Comparison of ENCODE assay signal across 17 cellular contexts in genomic region chr4:26030780-26031179, GRCh38.
DNase-seq lines count a peak whose midpoint lies in the region; ATAC-seq and TF ChIP-seq lines count a peak whose summit lies in the region.
"Had no signal": no experiment of that assay in that cellular context is flagged by ENCODE, and none has a peak within 500 bp of the region (broad histone marks: within the 10 kb centered on the region; RNA-seq: fewer than 3 reads in every experiment).

No MANE protein-coding gene starts in this region.

- H3K27me3 Mint-ChIP-seq in activated naive CD4-positive, alpha-beta T cell treated with anti-CD3 and anti-CD28 coated beads for 36 hours (ENCODE audit: low read depth), result peaks cover 14% of the 10 kb centered on the region
- H3K27me3 Mint-ChIP-seq in stimulated activated naive CD8-positive, alpha-beta T cell treated with anti-CD3 and anti-CD28 coated beads, Interleukin-15, amount 100 ng/mL, for 72 hours, result peaks cover 43% of the 10 kb centered on the region

- H3K9me3 Mint-ChIP-seq in activated naive CD4-positive, alpha-beta T cell treated with anti-CD3 and anti-CD28 coated beads for 36 hours, result no peaks in the 10 kb centered on the region
- no peaks in the 10 kb centered on the region for H3K9me3 Mint-ChIP-seq in stimulated activated naive CD8-positive, alpha-beta T cell treated with anti-CD3 and anti-CD28 coated beads, Interleukin-15, amount 100 ng/mL, for 72 hours
- H3K9me3 Mint-ChIP-seq: CD8-positive, alpha-beta T cell had no signal

- peak overlapping the region; percentile 69 for H3K9ac ChIP-seq in HUES64 (ENCODE audit: low read depth, low read length)

- peak; percentile 14 for DNase-seq in activated naive CD4-positive, alpha-beta T cell treated with anti-CD3 and anti-CD28 coated beads for 36 hours
- DNase-seq in activated naive CD4-positive, alpha-beta T cell treated with anti-CD3 and anti-CD28 coated beads, Interleukin-2, amount 50 U/mL, for 16 hours, result no peak
- DNase-seq in hepatocyte (ENCODE audit: low spot score) (no peak), right atrium auricular region (ENCODE audit: low spot score) (no peak), retina (no peak)
- DNase-seq in stimulated activated naive CD8-positive, alpha-beta T cell treated with anti-CD3 and anti-CD28 coated beads, Interleukin-15, amount 100 ng/mL, for 72 hours, result no peak
- no peak for DNase-seq in NK-92 treated with Interleukin-12 subunit alpha and Interleukin-12 subunit beta, amount 100 ng/mL, for 24 hours (lab: John Stamatoyannopoulos, UW)
- DNase-seq: activated gamma-delta T cell treated with Interleukin-2 at 50 U/mL for 16 hours; CD8-positive, alpha-beta T cell; DMS79 treated with DMSO at 0.1 percent for 48 hours; NCI-H2029; transverse colon had no signal

- no peaks in the 10 kb centered on the region for H3K79me2 ChIP-seq in hepatocyte

- WGBS in HUES64, result 80% methylated on average over 7 of the region's 8 CpGs
- WGBS in hepatocyte (ENCODE audit: low lambda C conversion rate, missing lambda C conversion rate), result 89% methylated on average over 8 of the region's 8 CpGs

- intact Hi-C loops in activated naive CD4-positive, alpha-beta T cell treated with anti-CD3 and anti-CD28 coated beads for 36 hours (cut with micrococcal nuclease), result loop anchor here (2.0 kb wide), 1 partner anchor 24 kb away; no protein-coding TSS in a partner anchor

- H3K4me2 ChIP-seq in hepatocyte, result no peak overlapping the region

- H3K36me3 ChIP-seq in HUES64 (ENCODE audit: insufficient read depth, low read length), result no peaks in the 10 kb centered on the region
- no peaks in the 10 kb centered on the region for H3K36me3 ChIP-seq in hepatocyte (replicated peaks; ENCODE audit: insufficient read depth, low read depth)
- H3K36me3 ChIP-seq in right atrium auricular region, result no peaks in the 10 kb centered on the region
- H3K36me3 ChIP-seq: transverse colon had no signal

- peak overlapping the region; percentile 40 for H3K4me3 ChIP-seq in HUES64 (ENCODE audit: low read length)
- H3K4me3 ChIP-seq in hepatocyte, result no peak overlapping the region
- H3K4me3 ChIP-seq in right atrium auricular region, result no peak overlapping the region
- H3K4me3 ChIP-seq: K562, transverse colon had no signal

- no peak overlapping the region for H3K4me3 Mint-ChIP-seq in activated naive CD4-positive, alpha-beta T cell treated with anti-CD3 and anti-CD28 coated beads for 36 hours
- no peak overlapping the region for H3K4me3 Mint-ChIP-seq in stimulated activated naive CD8-positive, alpha-beta T cell treated with anti-CD3 and anti-CD28 coated beads, Interleukin-15, amount 100 ng/mL, for 72 hours
- H3K4me3 Mint-ChIP-seq: CD8-positive, alpha-beta T cell had no signal

- CTCF ChIA-PET in activated naive CD4-positive, alpha-beta T cell treated with anti-CD3 and anti-CD28 coated beads for 36 hours (lab: Charles Lee), result interaction anchor here (1.0 to 4.5 kb wide), 7 partner anchors 15 to 380 kb away, joined by 4 to 52 read pairs (median 10); no protein-coding TSS in a partner anchor

- H3K9me3 ChIP-seq in HUES64 (ENCODE audit: insufficient read depth, low read depth, low read length) (no peaks in the 10 kb centered on the region), hepatocyte (ENCODE audit: low read depth) (no peaks in the 10 kb centered on the region), right atrium auricular region (no peaks in the 10 kb centered on the region)
- H3K9me3 ChIP-seq: transverse colon had no signal

- H3K36me3 Mint-ChIP-seq in activated naive CD4-positive, alpha-beta T cell treated with anti-CD3 and anti-CD28 coated beads for 36 hours (ENCODE audit: low read depth), result no peaks in the 10 kb centered on the region
- H3K36me3 Mint-ChIP-seq: CD8-positive, alpha-beta T cell had no signal

- peak overlapping the region; percentile 98 for H3K27ac ChIP-seq in HUES64 (ENCODE audit: low read depth, low read length)
- H3K27ac ChIP-seq in hepatocyte, result peak overlapping the region; percentile 65
- no peak overlapping the region for H3K27ac ChIP-seq in right atrium auricular region
- H3K27ac ChIP-seq: HL-60, VCaP had no signal

- no peak overlapping the region for H2AFZ ChIP-seq in hepatocyte

- H3K4me1 ChIP-seq in HUES64 (ENCODE audit: insufficient read depth, low read length), result peaks cover 31% of the 10 kb centered on the region
- peaks cover 24% of the 10 kb centered on the region for H3K4me1 ChIP-seq in hepatocyte (ENCODE audit: insufficient read depth)
- peaks cover 0 to 15% of the 10 kb centered on the region in 2 donors for H3K4me1 ChIP-seq in right atrium auricular region

- TF ChIP-seq CTCF in hepatocyte (IDR thresholded peaks at IDR 0.05; ENCODE audit: poor library complexity) (no peak), right atrium auricular region (IDR thresholded peaks at IDR 0.05) (no peak)

- ATAC-seq in stimulated activated naive CD8-positive, alpha-beta T cell treated with anti-CD3 and anti-CD28 coated beads, Interleukin-15, amount 100 ng/mL, for 72 hours, result peak; percentile 24
- ATAC-seq: CD8-positive, alpha-beta T cell; K562; Right ventricle myocardium inferior had no signal

- H3K27me3 ChIP-seq in HUES64 (ENCODE audit: insufficient read depth, low read length) (peaks cover 3% of the 10 kb centered on the region; the same call in 1 of the 2 replicates), hepatocyte (no peaks in the 10 kb centered on the region), right atrium auricular region (no peaks in the 10 kb centered on the region)
- H3K27me3 ChIP-seq: transverse colon had no signal

- peaks cover 12% of the 10 kb centered on the region for H3K4me1 Mint-ChIP-seq in activated naive CD4-positive, alpha-beta T cell treated with anti-CD3 and anti-CD28 coated beads for 36 hours (ENCODE audit: low read depth)
- H3K4me1 Mint-ChIP-seq in stimulated activated naive CD8-positive, alpha-beta T cell treated with anti-CD3 and anti-CD28 coated beads, Interleukin-15, amount 100 ng/mL, for 72 hours, result peaks cover 26% of the 10 kb centered on the region

- no peaks in the 10 kb centered on the region for H3K9me2 ChIP-seq in hepatocyte (replicated peaks; ENCODE audit: insufficient read depth)

- H3K27ac Mint-ChIP-seq in activated naive CD4-positive, alpha-beta T cell treated with anti-CD3 and anti-CD28 coated beads for 36 hours, result no peak overlapping the region
- H3K27ac Mint-ChIP-seq in stimulated activated naive CD8-positive, alpha-beta T cell treated with anti-CD3 and anti-CD28 coated beads, Interleukin-15, amount 100 ng/mL, for 72 hours, result no peak overlapping the region
- H3K27ac Mint-ChIP-seq: CD8-positive, alpha-beta T cell had no signal

- H4K20me1 ChIP-seq in hepatocyte (ENCODE audit: insufficient read depth, poor library complexity, severe bottlenecking), result no peaks in the 10 kb centered on the region

Comparison
In these comparisons a context has a peak if more than half of its experiments do, and no peak if none do; other contexts are left out.
1. H3K27ac ChIP-seq: peak in HUES64 (single experiment) and hepatocyte (single experiment); none in right atrium auricular region (0 of 2).